ENCODE assay signal across 19 cellular contexts in genomic region chr4:99536848-99537247, GRCh38.
"Had no signal": no experiment of that assay in that cellular context is flagged by ENCODE, and none has a peak within 500 bp of the region (broad histone marks: within the 10 kb centered on the region; RNA-seq: fewer than 3 reads in every experiment).

No MANE protein-coding gene starts in this region.

- H3K9me3 Mint-ChIP-seq: activated naive CD8-positive, alpha-beta T cell treated with anti-CD3 and anti-CD28 coated beads, Interleukin-2, amount 10 ng/mL, durations not matched to agents 7 days and 5 days; central memory CD8-positive, alpha-beta T cell; mesothelial cell of epicardium; natural killer cell treated with Interleukin-12 subunit alpha and Interleukin-12 subunit beta and Interleukin-15 and Interleukin-18, amount 100 ng/mL, for 72 hours had no signal

- H3K36me3 Mint-ChIP-seq: activated naive CD8-positive, alpha-beta T cell treated with anti-CD3 and anti-CD28 coated beads, Interleukin-2, amount 10 ng/mL, durations not matched to agents 7 days and 5 days; immature natural killer cell; mesothelial cell of epicardium; natural killer cell treated with Interleukin-12 subunit alpha and Interleukin-12 subunit beta and Interleukin-15 and Interleukin-18, amount 100 ng/mL, for 72 hours; stimulated activated memory B cell treated with anti-CD40 and anti-IgM and Interleukin-4, amounts not matched to agents 10 μg/mL and 1 μg/mL and 100 μg/mL, for 72 hours; WTC11 had no signal

- H3K27ac Mint-ChIP-seq: activated naive CD4-positive, alpha-beta T cell treated with anti-CD3 and anti-CD28 coated beads for 36 hours; activated naive CD8-positive, alpha-beta T cell treated with anti-CD3 and anti-CD28 coated beads, Interleukin-2, amount 10 ng/mL, durations not matched to agents 7 days and 5 days; immature natural killer cell; mesothelial cell of epicardium; natural killer cell treated with Interleukin-12 subunit alpha and Interleukin-12 subunit beta and Interleukin-15 and Interleukin-18, amount 100 ng/mL, for 72 hours; stimulated activated memory B cell treated with anti-CD40 and anti-IgM and Interleukin-4, amounts not matched to agents 10 μg/mL and 1 μg/mL and 100 μg/mL, for 72 hours; WTC11 had no signal

- H3K4me1 Mint-ChIP-seq: activated naive CD8-positive, alpha-beta T cell treated with anti-CD3 and anti-CD28 coated beads, Interleukin-2, amount 10 ng/mL, durations not matched to agents 7 days and 5 days; central memory CD8-positive, alpha-beta T cell; immature natural killer cell; mesothelial cell of epicardium; stimulated activated memory B cell treated with anti-CD40 and anti-IgM and Interleukin-4, amounts not matched to agents 10 μg/mL and 1 μg/mL and 100 μg/mL, for 72 hours; WTC11 had no signal

- H3K4me3 Mint-ChIP-seq: activated naive CD4-positive, alpha-beta T cell treated with anti-CD3 and anti-CD28 coated beads for 36 hours; activated naive CD8-positive, alpha-beta T cell treated with anti-CD3 and anti-CD28 coated beads, Interleukin-2, amount 10 ng/mL, durations not matched to agents 7 days and 5 days; central memory CD8-positive, alpha-beta T cell; immature natural killer cell; mesothelial cell of epicardium; natural killer cell treated with Interleukin-12 subunit alpha and Interleukin-12 subunit beta and Interleukin-15 and Interleukin-18, amount 100 ng/mL, for 72 hours; stimulated activated memory B cell treated with anti-CD40 and anti-IgM and Interleukin-4, amounts not matched to agents 10 μg/mL and 1 μg/mL and 100 μg/mL, for 72 hours; WTC11 had no signal

- DNase-seq: activated CD8-positive, alpha-beta memory T cell treated with anti-CD3 and anti-CD28 coated beads, Interleukin-2, amount 50 U/mL, for 48 hours; activated naive CD4-positive, alpha-beta T cell treated with anti-CD3 and anti-CD28 coated beads for 36 hours; activated naive CD8-positive, alpha-beta T cell treated with anti-CD3 and anti-CD28 coated beads, Interleukin-2, amount 10 ng/mL, durations not matched to agents 7 days and 5 days; activated T-cell treated with anti-CD3 and anti-CD28 coated beads, Interleukin-2, amount 50 U/mL, for 48 hours; amniotic stem cell; effector memory CD4-positive, alpha-beta T cell; foreskin melanocyte; immature natural killer cell; left lung; right lobe of liver; stimulated activated CD4-positive, alpha-beta T cell treated with anti-CD3 and anti-CD28 coated beads, Interleukin-15, amount 100 ng/mL, for 24 hours; T1000; testis; trophoblast cell had no signal
